ENCODE assay signal across 3 cellular contexts in the genomic region with DNA sequence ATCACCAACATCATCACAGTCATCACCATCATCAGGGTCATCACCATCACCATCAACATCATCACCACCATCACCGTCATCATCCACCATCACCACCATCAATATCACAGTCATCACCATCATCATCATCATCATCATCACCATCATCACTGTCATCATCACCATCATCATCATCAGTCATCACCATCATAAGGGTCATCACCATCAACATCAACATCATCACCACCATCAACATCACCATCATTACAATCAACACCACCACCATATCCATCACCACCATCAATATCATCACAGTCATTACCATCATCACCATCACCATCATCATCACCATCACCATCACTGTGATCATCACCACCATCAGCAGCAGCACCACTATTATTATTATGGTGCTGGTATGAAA.
TF ChIP-seq lines count a peak whose summit lies in the region.

No MANE protein-coding gene starts in this region.

TF ChIP-seq in GM12891, 5 proteins besides CTCF, POLR2A, EP300 and RAD21:
- TF ChIP-seq PAX5 (IDR thresholded peaks at IDR 0.05; ENCODE audit: insufficient read depth, low read length, severe bottlenecking) (no peak), POLR2AphosphoS5 (IDR thresholded peaks at IDR 0.05; ENCODE audit: low read depth, low read length) (no peak), SPI1 (IDR thresholded peaks at IDR 0.05; ENCODE audit: low read depth, low read length) (no peak), TAF1 (IDR thresholded peaks at IDR 0.05; ENCODE audit: low read depth, low read length) (no peak), POU2F2 (IDR thresholded peaks at IDR 0.05; ENCODE audit: low read depth, low read length) (no peak)
TF ChIP-seq in GM12891: peak in this region for 0.

TF ChIP-seq in IMR-90, 13 proteins besides CTCF, POLR2A, EP300 and RAD21:
- TF ChIP-seq, protein P1, sequence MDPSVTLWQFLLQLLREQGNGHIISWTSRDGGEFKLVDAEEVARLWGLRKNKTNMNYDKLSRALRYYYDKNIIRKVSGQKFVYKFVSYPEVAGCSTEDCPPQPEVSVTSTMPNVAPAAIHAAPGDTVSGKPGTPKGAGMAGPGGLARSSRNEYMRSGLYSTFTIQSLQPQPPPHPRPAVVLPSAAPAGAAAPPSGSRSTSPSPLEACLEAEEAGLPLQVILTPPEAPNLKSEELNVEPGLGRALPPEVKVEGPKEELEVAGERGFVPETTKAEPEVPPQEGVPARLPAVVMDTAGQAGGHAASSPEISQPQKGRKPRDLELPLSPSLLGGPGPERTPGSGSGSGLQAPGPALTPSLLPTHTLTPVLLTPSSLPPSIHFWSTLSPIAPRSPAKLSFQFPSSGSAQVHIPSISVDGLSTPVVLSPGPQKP (IDR thresholded peaks at IDR 0.05; ENCODE audit: borderline replicate concordance, low read depth, low read length): no peak

TF ChIP-seq in endothelial cell of umbilical vein, 7 proteins besides CTCF, POLR2A, EP300 and RAD21:
- TF ChIP-seq POLR2AphosphoS5 (IDR thresholded peaks at IDR 0.05; ENCODE audit: insufficient read depth, low read depth, low read length): no peak
- no peak for TF ChIP-seq JUN (IDR thresholded peaks at IDR 0.05; ENCODE audit: borderline replicate concordance, insufficient read depth, insufficient read length, low read depth)
- no peak for TF ChIP-seq MYC (IDR thresholded peaks at IDR 0.05; ENCODE audit: low read depth, low read length)
- TF ChIP-seq, protein P2, sequence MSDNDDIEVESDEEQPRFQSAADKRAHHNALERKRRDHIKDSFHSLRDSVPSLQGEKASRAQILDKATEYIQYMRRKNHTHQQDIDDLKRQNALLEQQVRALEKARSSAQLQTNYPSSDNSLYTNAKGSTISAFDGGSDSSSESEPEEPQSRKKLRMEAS (IDR thresholded peaks at IDR 0.05; ENCODE audit: insufficient read depth, insufficient read length): no peak
- no peak for TF ChIP-seq FOS (IDR thresholded peaks at IDR 0.05; ENCODE audit: borderline replicate concordance, insufficient read depth, low read length)
- TF ChIP-seq EZH2 (IDR thresholded peaks at IDR 0.05; ENCODE audit: borderline replicate concordance, low read depth, low read length, severe bottlenecking): no peak
- no peak for TF ChIP-seq GATA2 (IDR thresholded peaks at IDR 0.05; ENCODE audit: insufficient read depth, insufficient read length, low read depth, low read length)
TF ChIP-seq in endothelial cell of umbilical vein: peak in this region for 0.
